In genomic region chr15:62066663-62067447, GRCh38 we compare ENCODE assay signal across 8 cellular contexts. TPM values are rescaled to one million over a fixed set of nuclear protein-coding genes. Genes with fewer than 3 reads are reported as not detected.
DNase-seq lines count a peak whose midpoint lies in the region; ATAC-seq and TF ChIP-seq lines count a peak whose summit lies in the region.

TSS of gene C2CD4A (plus strand) at chr15:62066977. CDS start at chr15:62067614, 637 bp downstream.

- no peaks in the 10 kb centered on the region for H4K20me1 ChIP-seq in OCI-LY7 (ENCODE audit: insufficient read depth, low read length)

- H3K4me2 ChIP-seq in OCI-LY7 (ENCODE audit: low read length) = peak within 1 kb of the TSS; percentile 62

- intact Hi-C loops in OCI-LY7 (cut with micrococcal nuclease; ENCODE audit: unreplicated experiment) = no loop called here

- H3K36me3 ChIP-seq in OCI-LY7 (ENCODE audit: insufficient read depth, low read length) (no peaks in the 10 kb centered on the region), neutrophil (no peaks in the 10 kb centered on the region), thymus (ENCODE audit: control insufficient read depth, insufficient read depth) (no peaks in the 10 kb centered on the region)

- H3K9me3 ChIP-seq in OCI-LY7 (ENCODE audit: low read length) (no peaks in the 10 kb centered on the region), neutrophil (no peaks in the 10 kb centered on the region), thymus (ENCODE audit: control insufficient read depth) (no peaks in the 10 kb centered on the region)

- H3K27me3 ChIP-seq in neutrophil = peaks cover 95% of the 10 kb centered on the region
- H3K27me3 ChIP-seq in thymus (ENCODE audit: control insufficient read depth, insufficient read depth) = peaks cover 59% of the 10 kb centered on the region

- BruUV-seq in OCI-LY7 (replicated peaks; lab: Mats Ljungman, UMichigan) = no TSS peak

- no peaks in the 10 kb centered on the region for H3K79me2 ChIP-seq in OCI-LY7 (ENCODE audit: insufficient read depth, low read depth, low read length)

- TF ChIP-seq CTCF in OCI-LY7 (conservative IDR thresholded peaks at IDR 0.05; ENCODE audit: low read length) (0 out of 2 replicates have a peak, but pooled peaks have one; percentile 29), neutrophil (IDR thresholded peaks at IDR 0.05) (no peak)

- ATAC-seq in HG03342 (IDR thresholded peaks at IDR 0.05; ENCODE audit: unreplicated experiment) = peak; percentile 42
- no peak for ATAC-seq in GM19328 (IDR thresholded peaks at IDR 0.05; ENCODE audit: unreplicated experiment)

- peak within 1 kb of the TSS; percentile 40 for H3K4me3 ChIP-seq in OCI-LY7 (ENCODE audit: low read depth, low read length, poor library complexity, severe bottlenecking)
- peak within 1 kb of the TSS; percentile 59 to 66 for H3K4me3 ChIP-seq in neutrophil (ENCODE audit: low read depth in 1 of 2, low read length in 1 of 2)
- H3K4me3 ChIP-seq in thymus (ENCODE audit: low read length) = peak within 1 kb of the TSS; percentile 49

- POLR2A ChIA-PET in OCI-LY7 (lab: Charles Lee) = no interaction called here

- no peaks in the 10 kb centered on the region for H3K9me2 ChIP-seq in OCI-LY7 (ENCODE audit: insufficient read depth, low read length)

- peak within 1 kb of the TSS; percentile 29; the same call in 1 of the 2 replicates for H2AFZ ChIP-seq in OCI-LY7 (ENCODE audit: low read length)

- no peak within 1 kb of the TSS for H3K27ac ChIP-seq in OCI-LY7 (ENCODE audit: low read depth, low read length, poor library complexity, severe bottlenecking)
- H3K27ac ChIP-seq in neutrophil = no peak within 1 kb of the TSS
- H3K27ac ChIP-seq in thymus (ENCODE audit: low read depth) = no peak within 1 kb of the TSS

- DNase-seq in COLO668 (lab: John Stamatoyannopoulos, UW; ENCODE audit: unreplicated experiment) (peak; percentile 96), OCI-LY7 (ENCODE audit: low spot score) (peak; percentile 41), activated gamma-delta T cell treated with Interleukin-2 at 50 U/mL for 16 hours (peak; percentile 40), germinal center (ENCODE audit: low spot score) (peak; percentile 62)

- WGBS in thymus = 5% methylated on average over 33 of the region's 33 CpGs

- CTCF ChIA-PET in OCI-LY7 (lab: Charles Lee; ENCODE audit: unreplicated experiment) = no interaction called here

- H3K4me1 ChIP-seq in OCI-LY7 (ENCODE audit: insufficient read depth, low read length, poor library complexity, severe bottlenecking) (peaks cover 9% of the 10 kb centered on the region), neutrophil (ENCODE audit: control insufficient read depth in 1 of 2, insufficient read depth in 1 of 2, low read depth in 1 of 2, low read length in 1 of 2) (peaks cover 24% of the 10 kb centered on the region in 2 experiments), thymus (ENCODE audit: control insufficient read depth, insufficient read depth, low read length) (peaks cover 6% of the 10 kb centered on the region)

RNA-seq across cellular contexts. Expression of gene C2CD4A, which starts in this region (rescaled TPM):
- total RNA-seq in OCI-LY7 (2014; rRNA removed; shearing (Covaris generic)) = not detected in 2 replicates
- not detected in 2 replicates for total RNA-seq in OCI-LY7 (2022)
- 11.6 TPM for polyA plus RNA-seq in thymus

Comparison
In these comparisons a context has a peak if more than half of its experiments do, and no peak if none do; other contexts are left out.
1. Peak in DNase-seq, H3K4me3 ChIP-seq and H3K4me2 ChIP-seq in OCI-LY7; RNA of the gene not detected or under 1 TPM.
2. DNase-seq: peak in every context shown above with its lines; median percentile 96 in COLO668; 62 in germinal center; 41 in OCI-LY7; 40 in activated gamma-delta T cell treated with Interleukin-2 at 50 U/mL for 16 hours.